8 cellular contexts compared by ENCODE assay signal in the genomic region with DNA sequence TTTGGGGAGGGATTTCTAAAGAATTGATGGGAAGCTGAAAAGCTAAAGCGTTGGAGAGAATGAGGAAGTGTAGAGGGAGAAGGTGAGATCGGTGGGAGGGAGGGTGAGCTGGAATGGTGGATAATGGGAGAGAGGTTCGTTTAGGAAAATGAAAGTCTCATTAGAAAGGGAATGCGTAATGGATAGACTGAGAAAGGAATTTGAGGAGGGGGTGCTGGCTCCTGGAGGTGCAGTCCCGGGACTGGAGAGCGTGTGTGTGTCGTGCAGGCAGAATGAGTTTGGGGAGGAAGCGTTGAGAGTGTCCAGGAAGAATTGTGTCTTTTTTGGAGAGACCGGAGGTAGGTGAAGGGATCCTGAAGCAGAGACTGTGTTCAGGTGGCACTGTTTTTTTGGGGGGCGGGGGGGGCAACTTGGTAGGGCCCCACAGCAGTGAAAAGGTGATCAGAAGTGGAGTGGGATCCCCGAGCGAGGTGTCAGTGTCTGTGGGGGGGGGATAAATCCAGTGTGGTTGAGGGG. TPM values are rescaled to one million over a fixed set of nuclear protein-coding genes. Genes with fewer than 3 reads are reported as not detected.
DNase-seq lines count a peak whose midpoint lies in the region; ATAC-seq, FAIRE-seq and TF ChIP-seq lines count a peak whose summit lies in the region.

No MANE protein-coding gene starts in this region.

- no peak for TF ChIP-seq CTCF in kidney (IDR thresholded peaks at IDR 0.05; ENCODE audit: borderline replicate concordance, extremely low read depth, insufficient read depth)

- H3K9ac ChIP-seq in kidney (ENCODE audit: low read length in 2 of 2), result peak overlapping the region; percentile 99 to 100

- H3K27ac ChIP-seq in kidney (ENCODE audit: low read depth in 2 of 2, low read length in 2 of 2), result peak overlapping the region; percentile 96 to 99
- peak overlapping the region; percentile 80 for H3K27ac ChIP-seq in temporal lobe (ENCODE audit: low read depth, low read length)

- peak overlapping the region; percentile 87 for H3K27ac Mint-ChIP-seq in T-helper 1 cell treated with Interleukin-12 subunit alpha and Interleukin-12 subunit beta and Interleukin-4 antibody, amounts not matched to agents 30 μg/mL and 1 μg/mL, for 36 hours
- H3K27ac Mint-ChIP-seq in activated naive CD8-positive, alpha-beta T cell, result no peak overlapping the region

- DNase-seq in T-helper 1 cell (no peak), kidney (no peak), NCI-H1105 (lab: John Stamatoyannopoulos, UW) (no peak), SHP77 (lab: John Stamatoyannopoulos, UW) (no peak)

- H3K4me3 ChIP-seq in kidney (ENCODE audit: low read length in 2 of 2), result peak overlapping the region; percentile 86 to 99

- peak overlapping the region; percentile 97 for H3K4me3 Mint-ChIP-seq in T-helper 1 cell treated with Interleukin-12 subunit alpha and Interleukin-12 subunit beta and Interleukin-4 antibody, amounts not matched to agents 30 μg/mL and 1 μg/mL, for 36 hours
- H3K4me3 Mint-ChIP-seq in activated naive CD8-positive, alpha-beta T cell, result peak overlapping the region; percentile 97

- H3K36me3 Mint-ChIP-seq in T-helper 1 cell treated with Interleukin-12 subunit alpha and Interleukin-12 subunit beta and Interleukin-4 antibody, amounts not matched to agents 30 μg/mL and 1 μg/mL, for 36 hours (ENCODE audit: low read depth), result peaks cover 24% of the 10 kb centered on the region
- peaks cover 9% of the 10 kb centered on the region for H3K36me3 Mint-ChIP-seq in activated naive CD8-positive, alpha-beta T cell

- no peaks in the 10 kb centered on the region for H3K9me3 ChIP-seq in kidney (ENCODE audit: control insufficient read depth in 1 of 2, low read length in 2 of 2)

- FAIRE-seq in kidney (lab: Jason Lieb, UNC), result no peak

- no peak for ATAC-seq in GM19324 (IDR thresholded peaks at IDR 0.05; ENCODE audit: low FRiP score, unreplicated experiment)

- H3K4me1 Mint-ChIP-seq in T-helper 1 cell treated with Interleukin-12 subunit alpha and Interleukin-12 subunit beta and Interleukin-4 antibody, amounts not matched to agents 30 μg/mL and 1 μg/mL, for 36 hours (ENCODE audit: low read depth), result peaks cover 51% of the 10 kb centered on the region
- peaks cover 30% of the 10 kb centered on the region for H3K4me1 Mint-ChIP-seq in activated naive CD8-positive, alpha-beta T cell (ENCODE audit: low read depth)

- no peaks in the 10 kb centered on the region for H3K9me3 Mint-ChIP-seq in T-helper 1 cell treated with Interleukin-12 subunit alpha and Interleukin-12 subunit beta and Interleukin-4 antibody, amounts not matched to agents 30 μg/mL and 1 μg/mL, for 36 hours
- no peaks in the 10 kb centered on the region for H3K9me3 Mint-ChIP-seq in activated naive CD8-positive, alpha-beta T cell (ENCODE audit: low read depth)

- H3K27me3 Mint-ChIP-seq in T-helper 1 cell treated with Interleukin-12 subunit alpha and Interleukin-12 subunit beta and Interleukin-4 antibody, amounts not matched to agents 30 μg/mL and 1 μg/mL, for 36 hours (ENCODE audit: low read depth), result no peaks in the 10 kb centered on the region
- peaks cover 19% of the 10 kb centered on the region for H3K27me3 Mint-ChIP-seq in activated naive CD8-positive, alpha-beta T cell

- H3K4me1 ChIP-seq in kidney (ENCODE audit: control insufficient read depth in 1 of 2, insufficient read depth in 1 of 2, low read depth in 1 of 2, low read length in 2 of 2), result peaks cover 22 to 31% of the 10 kb centered on the region in 2 donors

- H3K36me3 ChIP-seq in kidney (ENCODE audit: control insufficient read depth in 1 of 2, insufficient read depth in 2 of 2, low read length in 2 of 2), result peaks cover 0 to 3% of the 10 kb centered on the region in 2 donors

- intact Hi-C loops in kidney (cut with DNase I), result no loop called here

RNA-seq across cellular contexts. Expression of gene ACTN4, which starts 1.4 kb away (rescaled TPM):
- 606 TPM for total RNA-seq in kidney
- 231 TPM for polyA plus RNA-seq in kidney (ENCODE audit: insufficient read depth, low read depth, low replicate concordance)
- 51.9 TPM for total RNA-seq in temporal lobe

RNA-seq across cellular contexts. Expression of gene EIF3K, which starts 29.9 kb away (rescaled TPM):
- total RNA-seq in kidney (259 TPM), temporal lobe (89.0 TPM)
- polyA plus RNA-seq in kidney (ENCODE audit: insufficient read depth, low read depth, low replicate concordance), result 723 TPM

RNA-seq across cellular contexts. Expression of gene MAP4K1, which starts 31.1 kb away (rescaled TPM):
- total RNA-seq in kidney (17.7 TPM), temporal lobe (0.49 TPM)
- polyA plus RNA-seq in kidney (ENCODE audit: insufficient read depth, low read depth, low replicate concordance), result 3.9 TPM

Comparison
In these comparisons a context has a peak if more than half of its experiments do, and no peak if none do; other contexts are left out.
1. RNA of gene ACTN4, which starts 1.4 kb away (total RNA-seq): 606 TPM in kidney (single experiment); 51.9 TPM in temporal lobe (single experiment); every median in the first group is over 10 times any median in the second.
2. RNA of gene MAP4K1, which starts 31.1 kb away (total RNA-seq): 17.7 TPM in kidney (single experiment); 0.49 TPM in temporal lobe (single experiment); every median in the first group is over 10 times any median in the second.